ENCODE assay signal across 30 cellular contexts in the genomic region with DNA sequence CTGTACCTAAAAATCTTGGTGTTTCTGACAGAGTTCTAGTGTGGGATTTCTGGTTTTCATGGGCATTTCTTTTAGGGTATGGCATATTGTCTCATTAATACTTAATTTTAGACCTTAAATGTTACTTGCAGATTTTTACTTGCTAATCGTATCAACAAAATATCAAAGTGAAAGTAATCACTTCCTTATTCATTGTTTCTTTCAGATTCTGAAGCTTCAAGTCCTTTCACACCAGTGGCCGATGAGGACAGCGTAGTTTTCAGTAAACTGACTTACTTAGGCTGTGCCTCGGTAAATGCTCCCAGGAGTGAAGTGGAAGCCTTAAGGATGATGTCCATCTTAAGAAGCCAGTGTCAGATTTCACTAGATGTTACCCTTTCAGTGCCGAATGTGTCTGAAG. TPM values are rescaled to one million over a fixed set of nuclear protein-coding genes. Genes with fewer than 3 reads are reported as not detected.
"Had no signal": no experiment of that assay in that cellular context is flagged by ENCODE, and none has a peak within 500 bp of the region (broad histone marks: within the 10 kb centered on the region; RNA-seq: fewer than 3 reads in every experiment).

No MANE protein-coding gene starts in this region.

- H3K4me1 ChIP-seq: adrenal gland, pancreas, prostate gland, uterus had no signal

- H3K27ac ChIP-seq: adrenal gland, pancreas, prostate gland, uterus had no signal

- H3K9me3 ChIP-seq: adrenal gland, pancreas, prostate gland, uterus had no signal

- DNase-seq: activated CD4-positive, alpha-beta T cell treated with anti-CD3 and anti-CD28 coated beads, Interleukin-2, amount 50 U/mL, for 1 hour; activated CD8-positive, alpha-beta T cell treated with anti-CD3 and anti-CD28 coated beads for 36 hours; activated effector memory CD4-positive, alpha-beta T cell treated with Interleukin-2 at 50 U/mL for 16 hours; activated naive CD4-positive, alpha-beta T cell treated with Interleukin-2 at 50 U/mL for 16 hours; activated T-cell treated with anti-CD3 and anti-CD28 coated beads for 4 hours; activated T-cell treated with anti-CD3 and anti-CD28 coated beads, Interleukin-2, amount 50 U/mL, for 72 hours; adrenal gland; aorta; left ventricle myocardium superior; midbrain; naive thymus-derived CD4-positive, alpha-beta T cell; nucleus accumbens; pancreas; retina; stimulated activated CD4-positive, alpha-beta T cell treated with anti-CD3 and anti-CD28 coated beads, Interleukin-12 subunit alpha, Interleukin-12 subunit beta, amount 100 ng/mL, for 4 hours; stimulated activated CD4-positive, alpha-beta T cell treated with anti-CD3 and anti-CD28 coated beads, Interleukin-4, amount 100 ng/mL, for 1 hour; T-helper 2 cell; uterus had no signal

- H3K4me3 Mint-ChIP-seq: activated CD8-positive, alpha-beta T cell treated with anti-CD3 and anti-CD28 coated beads for 36 hours; activated naive CD8-positive, alpha-beta T cell; activated T-cell treated with anti-CD3 and anti-CD28 coated beads, Interleukin-2, amount 50 U/mL, for 72 hours; brain; naive thymus-derived CD4-positive, alpha-beta T cell; neural crest cell; stimulated activated naive CD8-positive, alpha-beta T cell treated with anti-CD3 and anti-CD28 coated beads, Interleukin-15, Interleukin-2, amounts not matched to agents 100 ng/mL and 50 ng/mL, for 24 hours; type B pancreatic cell had no signal

- H3K4me3 ChIP-seq: adrenal gland, pancreas, prostate gland, skin epidermis, uterus had no signal

- H3K4me1 Mint-ChIP-seq: brain, neural crest cell had no signal

- ATAC-seq: activated CD8-positive, alpha-beta T cell treated with anti-CD3 and anti-CD28 coated beads for 36 hours; activated T-cell treated with anti-CD3 and anti-CD28 coated beads, Interleukin-2, amount 50 U/mL, for 72 hours; esophagus mucosa; left ventricle myocardium superior; naive thymus-derived CD4-positive, alpha-beta T cell; pancreas; sciatic nerve had no signal

- H3K27me3 ChIP-seq: adrenal gland, pancreas, uterus had no signal

- H3K27me3 Mint-ChIP-seq: activated CD8-positive, alpha-beta T cell treated with anti-CD3 and anti-CD28 coated beads for 36 hours; activated naive CD8-positive, alpha-beta T cell; brain; naive thymus-derived CD4-positive, alpha-beta T cell; stimulated activated naive CD8-positive, alpha-beta T cell treated with anti-CD3 and anti-CD28 coated beads, Interleukin-15, Interleukin-2, amounts not matched to agents 100 ng/mL and 50 ng/mL, for 24 hours; type B pancreatic cell had no signal

- H3K9me3 Mint-ChIP-seq: activated CD8-positive, alpha-beta T cell treated with anti-CD3 and anti-CD28 coated beads for 36 hours; activated T-cell treated with anti-CD3 and anti-CD28 coated beads, Interleukin-2, amount 50 U/mL, for 72 hours; brain; naive thymus-derived CD4-positive, alpha-beta T cell; neural crest cell; stimulated activated naive CD8-positive, alpha-beta T cell treated with anti-CD3 and anti-CD28 coated beads, Interleukin-15, Interleukin-2, amounts not matched to agents 100 ng/mL and 50 ng/mL, for 24 hours; type B pancreatic cell had no signal

- H3K36me3 ChIP-seq: prostate gland, uterus had no signal

- FAIRE-seq: endothelial cell of umbilical vein, frontal cortex, islet of Langerhans, pancreas had no signal

- H3K27ac Mint-ChIP-seq: activated CD8-positive, alpha-beta T cell treated with anti-CD3 and anti-CD28 coated beads for 36 hours; activated naive CD8-positive, alpha-beta T cell; activated T-cell treated with anti-CD3 and anti-CD28 coated beads, Interleukin-2, amount 50 U/mL, for 72 hours; brain; naive thymus-derived CD4-positive, alpha-beta T cell; stimulated activated naive CD8-positive, alpha-beta T cell treated with anti-CD3 and anti-CD28 coated beads, Interleukin-15, Interleukin-2, amounts not matched to agents 100 ng/mL and 50 ng/mL, for 24 hours; type B pancreatic cell had no signal

RNA-seq across cellular contexts. Expression of a gene that starts 47.5 kb away (rescaled TPM):
- polyA plus RNA-seq: naive thymus-derived CD4-positive, alpha-beta T cell had no signal
